37 cellular contexts compared by ENCODE assay signal in genomic region chr3:179506792-179507191, GRCh38.
"Had no signal": no experiment of that assay in that cellular context is flagged by ENCODE, and none has a peak within 500 bp of the region (broad histone marks: within the 10 kb centered on the region; RNA-seq: fewer than 3 reads in every experiment).

No MANE protein-coding gene starts in this region.

- H3K4me1 Mint-ChIP-seq: activated B cell treated with CpG ODN at 0.5 μM for 24 hours; activated CD4-positive, alpha-beta T cell treated with anti-CD3 and anti-CD28 coated beads, Interleukin-2, amount 10 ng/mL, durations not matched to agents 24 days and 14 days; activated naive CD4-positive, alpha-beta T cell treated with anti-CD3 and anti-CD28 coated beads, Interleukin-2, amount 10 ng/mL, durations not matched to agents 7 days and 5 days; activated naive CD4-positive, alpha-beta T cell treated with anti-CD3 and anti-CD28 coated beads, Interleukin-2, amount 50 U/mL, for 24 hours; activated naive CD8-positive, alpha-beta T cell treated with anti-CD3 and anti-CD28 coated beads, Interleukin-2, amount 10 ng/mL, durations not matched to agents 7 days and 5 days; activated naive CD8-positive, alpha-beta T cell treated with anti-CD3 and anti-CD28 coated beads, Interleukin-2, amount 50 U/mL, for 24 hours; central memory CD8-positive, alpha-beta T cell had no signal

- H3K27me3 Mint-ChIP-seq: brain had no signal

- H3K36me3 Mint-ChIP-seq: activated CD4-positive, alpha-beta memory T cell treated with anti-CD3 and anti-CD28 coated beads for 36 hours; activated naive CD4-positive, alpha-beta T cell treated with anti-CD3 and anti-CD28 coated beads, Interleukin-2, amount 10 ng/mL, durations not matched to agents 7 days and 5 days; activated naive CD4-positive, alpha-beta T cell treated with anti-CD3 and anti-CD28 coated beads, Interleukin-2, amount 50 U/mL, for 24 hours; activated naive CD8-positive, alpha-beta T cell; activated naive CD8-positive, alpha-beta T cell treated with anti-CD3 and anti-CD28 coated beads, Interleukin-2, amount 10 ng/mL, durations not matched to agents 7 days and 5 days; brain had no signal

- H3K27ac Mint-ChIP-seq: activated B cell treated with CpG ODN at 0.5 μM for 24 hours; activated CD4-positive, alpha-beta memory T cell treated with anti-CD3 and anti-CD28 coated beads for 36 hours; activated CD4-positive, alpha-beta T cell treated with anti-CD3 and anti-CD28 coated beads, Interleukin-2, amount 10 ng/mL, durations not matched to agents 24 days and 14 days; activated CD8-positive, alpha-beta T cell treated with anti-CD3 and anti-CD28 coated beads for 36 hours; activated naive CD4-positive, alpha-beta T cell treated with anti-CD3 and anti-CD28 coated beads, Interleukin-2, amount 10 ng/mL, durations not matched to agents 7 days and 5 days; activated naive CD4-positive, alpha-beta T cell treated with anti-CD3 and anti-CD28 coated beads, Interleukin-2, amount 50 U/mL, for 24 hours; activated naive CD8-positive, alpha-beta T cell; activated naive CD8-positive, alpha-beta T cell treated with anti-CD3 and anti-CD28 coated beads, Interleukin-2, amount 10 ng/mL, durations not matched to agents 7 days and 5 days; activated naive CD8-positive, alpha-beta T cell treated with anti-CD3 and anti-CD28 coated beads, Interleukin-2, amount 50 U/mL, for 24 hours; activated T-cell treated with anti-CD3 and anti-CD28 coated beads, Interleukin-2, amount 50 U/mL, for 72 hours; activated T-helper 1 cell treated with anti-CD3 and anti-CD28 coated beads, Interleukin-12 subunit alpha, Interleukin-12 subunit beta, Interleukin-2, Interleukin-4 antibody, amounts not matched to agents 30 ng/mL and 10 ng/mL and 1 ng/mL, durations not matched to agents 14 hours and 24 hours and 36 hours; activated T-helper 17 cell treated with anti-CD3 and anti-CD28 coated beads, Interleukin-2, amount 50 U/mL, for 72 hours; brain; T-helper 1 cell treated with Interleukin-12 subunit alpha and Interleukin-12 subunit beta and Interleukin-4 antibody, amounts not matched to agents 30 μg/mL and 1 μg/mL, for 36 hours; T-helper 2 cell treated with Interferon-gamma antibody and Interleukin-4, amounts not matched to agents 5 μg/mL and 100 μg/mL, for 36 hours had no signal

- H3K9me3 ChIP-seq: ascending aorta had no signal

- H3K27ac ChIP-seq: ascending aorta, cardiac muscle cell, VCaP had no signal

- H3K9me3 Mint-ChIP-seq: activated B cell treated with CpG ODN at 0.5 μM for 24 hours; activated CD4-positive, alpha-beta memory T cell treated with anti-CD3 and anti-CD28 coated beads for 36 hours; activated CD4-positive, alpha-beta T cell treated with anti-CD3 and anti-CD28 coated beads, Interleukin-2, amount 10 ng/mL, durations not matched to agents 24 days and 14 days; activated CD8-positive, alpha-beta T cell treated with anti-CD3 and anti-CD28 coated beads for 36 hours; activated naive CD4-positive, alpha-beta T cell treated with anti-CD3 and anti-CD28 coated beads, Interleukin-2, amount 10 ng/mL, durations not matched to agents 7 days and 5 days; activated naive CD4-positive, alpha-beta T cell treated with anti-CD3 and anti-CD28 coated beads, Interleukin-2, amount 50 U/mL, for 24 hours; activated naive CD8-positive, alpha-beta T cell treated with anti-CD3 and anti-CD28 coated beads, Interleukin-2, amount 10 ng/mL, durations not matched to agents 7 days and 5 days; activated T-cell treated with anti-CD3 and anti-CD28 coated beads, Interleukin-2, amount 50 U/mL, for 72 hours; activated T-helper 1 cell treated with anti-CD3 and anti-CD28 coated beads, Interleukin-12 subunit alpha, Interleukin-12 subunit beta, Interleukin-2, Interleukin-4 antibody, amounts not matched to agents 30 ng/mL and 10 ng/mL and 1 ng/mL, durations not matched to agents 14 hours and 24 hours and 36 hours; activated T-helper 17 cell treated with anti-CD3 and anti-CD28 coated beads, Interleukin-2, amount 50 U/mL, for 72 hours; central memory CD8-positive, alpha-beta T cell; T-helper 1 cell treated with Interleukin-12 subunit alpha and Interleukin-12 subunit beta and Interleukin-4 antibody, amounts not matched to agents 30 μg/mL and 1 μg/mL, for 36 hours; T-helper 2 cell treated with Interferon-gamma antibody and Interleukin-4, amounts not matched to agents 5 μg/mL and 100 μg/mL, for 36 hours had no signal

- H3K4me3 ChIP-seq: ascending aorta, cardiac muscle cell had no signal

- H3K4me3 Mint-ChIP-seq: activated B cell treated with CpG ODN at 0.5 μM for 24 hours; activated CD4-positive, alpha-beta memory T cell treated with anti-CD3 and anti-CD28 coated beads for 36 hours; activated CD4-positive, alpha-beta T cell treated with anti-CD3 and anti-CD28 coated beads, Interleukin-2, amount 10 ng/mL, durations not matched to agents 24 days and 14 days; activated CD8-positive, alpha-beta T cell treated with anti-CD3 and anti-CD28 coated beads for 36 hours; activated naive CD4-positive, alpha-beta T cell treated with anti-CD3 and anti-CD28 coated beads, Interleukin-2, amount 10 ng/mL, durations not matched to agents 7 days and 5 days; activated naive CD4-positive, alpha-beta T cell treated with anti-CD3 and anti-CD28 coated beads, Interleukin-2, amount 50 U/mL, for 24 hours; activated naive CD8-positive, alpha-beta T cell; activated naive CD8-positive, alpha-beta T cell treated with anti-CD3 and anti-CD28 coated beads, Interleukin-2, amount 10 ng/mL, durations not matched to agents 7 days and 5 days; activated naive CD8-positive, alpha-beta T cell treated with anti-CD3 and anti-CD28 coated beads, Interleukin-2, amount 50 U/mL, for 24 hours; activated T-cell treated with anti-CD3 and anti-CD28 coated beads, Interleukin-2, amount 50 U/mL, for 4 hours; activated T-cell treated with anti-CD3 and anti-CD28 coated beads, Interleukin-2, amount 50 U/mL, for 72 hours; activated T-helper 1 cell treated with anti-CD3 and anti-CD28 coated beads, Interleukin-12 subunit alpha, Interleukin-12 subunit beta, Interleukin-2, Interleukin-4 antibody, amounts not matched to agents 30 ng/mL and 10 ng/mL and 1 ng/mL, durations not matched to agents 14 hours and 24 hours and 36 hours; activated T-helper 17 cell treated with anti-CD3 and anti-CD28 coated beads, Interleukin-2, amount 50 U/mL, for 72 hours; brain; central memory CD8-positive, alpha-beta T cell; T-helper 1 cell treated with Interleukin-12 subunit alpha and Interleukin-12 subunit beta and Interleukin-4 antibody, amounts not matched to agents 30 μg/mL and 1 μg/mL, for 36 hours; T-helper 2 cell treated with Interferon-gamma antibody and Interleukin-4, amounts not matched to agents 5 μg/mL and 100 μg/mL, for 36 hours had no signal

- H3K27me3 ChIP-seq: ascending aorta, cardiac muscle cell had no signal

- H3K36me3 ChIP-seq: ascending aorta, cardiac muscle cell had no signal

- ATAC-seq: activated CD8-positive, alpha-beta T cell treated with anti-CD3 and anti-CD28 coated beads for 36 hours; activated naive CD8-positive, alpha-beta T cell treated with anti-CD3 and anti-CD28 coated beads, Interleukin-2, amount 50 U/mL, for 24 hours; activated T-cell treated with anti-CD3 and anti-CD28 coated beads, Interleukin-2, amount 50 U/mL, for 4 hours; activated T-cell treated with anti-CD3 and anti-CD28 coated beads, Interleukin-2, amount 50 U/mL, for 72 hours; activated T-helper 17 cell treated with anti-CD3 and anti-CD28 coated beads, Interleukin-2, amount 50 U/mL, for 72 hours had no signal

- DNase-seq: activated B cell treated with CpG ODN at 0.5 μM for 24 hours; activated CD4-positive, alpha-beta memory T cell treated with anti-CD3 and anti-CD28 coated beads for 36 hours; activated CD4-positive, alpha-beta T cell treated with anti-CD3 and anti-CD28 coated beads for 4 hours; activated CD4-positive, alpha-beta T cell treated with anti-CD3 and anti-CD28 coated beads, Interleukin-2, amount 10 ng/mL, durations not matched to agents 24 days and 14 days; activated CD4-positive, alpha-beta T cell treated with anti-CD3 and anti-CD28 coated beads, Interleukin-2, amount 50 U/mL, for 1 hour; activated CD4-positive, alpha-beta T cell treated with anti-CD3 and anti-CD28 coated beads, Interleukin-2, amount 50 U/mL, for 4 hours; activated CD4-positive, CD25-positive, alpha-beta regulatory T cell treated with anti-CD3 and anti-CD28 coated beads, Interleukin-2, amount 50 U/mL, for 72 hours; activated CD8-positive, alpha-beta memory T cell treated with anti-CD3 and anti-CD28 coated beads, Interleukin-2, amount 50 U/mL, for 4 hours; activated CD8-positive, alpha-beta T cell treated with anti-CD3 and anti-CD28 coated beads for 36 hours; activated effector memory CD4-positive, alpha-beta T cell treated with anti-CD3 and anti-CD28 coated beads, Interleukin-2, amount 50 U/mL, for 16 hours; activated naive CD4-positive, alpha-beta T cell treated with anti-CD3 and anti-CD28 coated beads, Interleukin-2, amount 10 ng/mL, durations not matched to agents 7 days and 5 days; activated naive CD4-positive, alpha-beta T cell treated with Interleukin-2 at 50 U/mL for 16 hours; activated naive CD8-positive, alpha-beta T cell treated with anti-CD3 and anti-CD28 coated beads, Interleukin-2, amount 10 ng/mL, durations not matched to agents 7 days and 5 days; activated naive CD8-positive, alpha-beta T cell treated with anti-CD3 and anti-CD28 coated beads, Interleukin-2, amount 50 U/mL, for 24 hours; activated T-cell treated with anti-CD3 and anti-CD28 coated beads for 4 hours; activated T-cell treated with anti-CD3 and anti-CD28 coated beads, Interleukin-2, amount 50 U/mL, for 1 hour; activated T-cell treated with anti-CD3 and anti-CD28 coated beads, Interleukin-2, amount 50 U/mL, for 4 hours; activated T-cell treated with anti-CD3 and anti-CD28 coated beads, Interleukin-2, amount 50 U/mL, for 72 hours; amygdala; anterior cingulate cortex; caudate nucleus; cerebellar nuclear complex; T-helper 2 cell; T-helper 9 cell had no signal

- FAIRE-seq: bronchial epithelial cell, TTC549 had no signal

- H3K4me1 ChIP-seq: ascending aorta had no signal
